Comparison of ENCODE assay signal across 28 cellular contexts in genomic region chr11:73949912-73950311, GRCh38. TPM values are rescaled to one million over a fixed set of nuclear protein-coding genes. Genes with fewer than 3 reads are reported as not detected.
DNase-seq lines count a peak whose midpoint lies in the region; ATAC-seq, FAIRE-seq and TF ChIP-seq lines count a peak whose summit lies in the region.
"Had no signal": no experiment of that assay in that cellular context is flagged by ENCODE, and none has a peak within 500 bp of the region (broad histone marks: within the 10 kb centered on the region; RNA-seq: fewer than 3 reads in every experiment).

No MANE protein-coding gene starts in this region.

- TF ChIP-seq CTCF in A549 (IDR thresholded peaks at IDR 0.05): no peak
- TF ChIP-seq CTCF in IMR-90 (conservative IDR thresholded peaks at IDR 0.05; ENCODE audit: low read depth, low read length): no peak
- no peak for TF ChIP-seq CTCF in endodermal cell (conservative IDR thresholded peaks at IDR 0.05)
- no peak for TF ChIP-seq CTCF in tibial artery (IDR thresholded peaks at IDR 0.05)

- no peak overlapping the region for H3K27ac Mint-ChIP-seq in endodermal cell
- H3K27ac Mint-ChIP-seq: CD8-positive, alpha-beta memory T cell had no signal

- peaks cover 4% of the 10 kb centered on the region; the same call in 2 of the 3 replicates for H3K4me1 ChIP-seq in A549
- H3K4me1 ChIP-seq in IMR-90 (ENCODE audit: control insufficient read depth, insufficient read depth, low read length): no peaks in the 10 kb centered on the region
- no peaks in the 10 kb centered on the region for H3K4me1 ChIP-seq in endodermal cell (ENCODE audit: control insufficient read depth, insufficient read depth, low read length)
- H3K4me1 ChIP-seq in tibial artery: no peaks in the 10 kb centered on the region
- H3K4me1 ChIP-seq: BE2C had no signal

- H3K36me3 ChIP-seq in IMR-90 (ENCODE audit: control insufficient read depth, insufficient read depth, low read length) (no peaks in the 10 kb centered on the region), endodermal cell (ENCODE audit: control insufficient read depth, insufficient read depth, low read length) (no peaks in the 10 kb centered on the region), tibial artery (no peaks in the 10 kb centered on the region)
- H3K36me3 ChIP-seq: BE2C, BLaER1 had no signal

- H3K56ac ChIP-seq in IMR-90 (ENCODE audit: extremely low read depth, insufficient read depth, low read length): no peak overlapping the region

- ATAC-seq in A549: no peak
- ATAC-seq in IMR-90 (ENCODE audit: low read depth): no peak
- ATAC-seq: GM12878 had no signal

- in situ Hi-C loops in IMR-90 (cut with MboI; ENCODE audit: low sequenced_read_pairs): no loop called here

- H2AFZ ChIP-seq in IMR-90 (replicated peaks; ENCODE audit: low read length, poor library complexity): no peak overlapping the region

- H3K27me3 Mint-ChIP-seq in endodermal cell (ENCODE audit: insufficient read depth): peaks cover 6% of the 10 kb centered on the region

- H4K5ac ChIP-seq in IMR-90 (ENCODE audit: low read depth, low read length): no peak overlapping the region

- POLR2A ChIA-PET in A549 (lab: Yijun Ruan, JAX): no interaction called here
- POLR2A ChIA-PET in IMR-90 (lab: Charles Lee; ENCODE audit: unreplicated experiment): no interaction called here

- no peaks in the 10 kb centered on the region for H3K4me1 Mint-ChIP-seq in endodermal cell
- H3K4me1 Mint-ChIP-seq: CD4-positive, alpha-beta memory T cell; CD4-positive, CD25-positive, alpha-beta regulatory T cell; CD8-positive, alpha-beta memory T cell had no signal

- TF ChIP-seq POLR2A in A549 (IDR thresholded peaks at IDR 0.05; ENCODE audit: low read length): no peak
- no peak for TF ChIP-seq POLR2A in IMR-90 (IDR thresholded peaks at IDR 0.05; ENCODE audit: low read depth, low read length)

- H3K4me3 Mint-ChIP-seq in endodermal cell: no peak overlapping the region
- H3K4me3 Mint-ChIP-seq: CD14-positive monocyte; CD4-positive, alpha-beta memory T cell; CD4-positive, CD25-positive, alpha-beta regulatory T cell; CD8-positive, alpha-beta memory T cell had no signal

- no peak overlapping the region for H2BK120ac ChIP-seq in IMR-90 (ENCODE audit: low read depth, low read length)

- dilution Hi-C loops in IMR-90 (cut with HindIII; ENCODE audit: low sequenced_read_pairs, unreplicated experiment): no loop called here

- no peak overlapping the region for H3K14ac ChIP-seq in IMR-90 (replicated peaks; ENCODE audit: low read depth, low read length)

- H3K4me2 ChIP-seq in A549 (no peak overlapping the region), IMR-90 (ENCODE audit: low read depth, low read length) (no peak overlapping the region)
- H3K4me2 ChIP-seq: BLaER1 had no signal

- H3K9ac ChIP-seq in IMR-90 (ENCODE audit: low read depth, low read length) (no peak overlapping the region), endodermal cell (ENCODE audit: extremely low read depth, low read length, poor library complexity, severe bottlenecking) (no peak overlapping the region)
- H3K9ac ChIP-seq: BLaER1 had no signal

- no peak for DNase-seq in A549 (ENCODE audit: low read depth in 1 of 2, low spot score in 1 of 2)
- DNase-seq in IMR-90: no peak
- DNase-seq in endodermal cell: peak; percentile 1
- DNase-seq in Ammon's horn (ENCODE audit: low spot score): no peak
- no peak for DNase-seq in NCI-H1417 (lab: John Stamatoyannopoulos, UW)
- no peak for DNase-seq in tibial artery
- DNase-seq: 8988T; AML-193; BE2C; C1 segment of cervical spinal cord; CD4-positive, alpha-beta memory T cell; CD4-positive, CD25-positive, alpha-beta regulatory T cell; CD8-positive, alpha-beta memory T cell; COR-L47; DMS 273 treated with DMSO at 0.1 percent for 48 hours; DMS153; DMS53; DMS79; DND-41; EL; GDM1 had no signal

- FAIRE-seq in A549 (lab: Jason Lieb, UNC): no peak
- FAIRE-seq: A204.1, GM12878, GM12892, GM18507 had no signal

- no peak overlapping the region for H4K8ac ChIP-seq in IMR-90 (ENCODE audit: low read depth in 2 of 2, low read length in 2 of 2)

- H3K18ac ChIP-seq in IMR-90 (ENCODE audit: low read depth, low read length): no peak overlapping the region

- no peak overlapping the region for H4K91ac ChIP-seq in IMR-90 (ENCODE audit: insufficient read depth, low read depth, low read length)

- no peaks in the 10 kb centered on the region for H4K20me1 ChIP-seq in IMR-90 (ENCODE audit: insufficient read depth, low read length)
- H4K20me1 ChIP-seq: BLaER1 had no signal

- no peak overlapping the region for H3K4me3 ChIP-seq in A549
- no peak overlapping the region for H3K4me3 ChIP-seq in IMR-90 (ENCODE audit: insufficient read depth, low read depth, low read length)
- H3K4me3 ChIP-seq in endodermal cell (ENCODE audit: low read length): no peak overlapping the region
- no peak overlapping the region for H3K4me3 ChIP-seq in tibial artery
- H3K4me3 ChIP-seq: BLaER1, GM12878 had no signal

- peaks cover 17% of the 10 kb centered on the region for H3K9me3 Mint-ChIP-seq in endodermal cell
- H3K9me3 Mint-ChIP-seq: CD4-positive, alpha-beta memory T cell; CD4-positive, CD25-positive, alpha-beta regulatory T cell; CD8-positive, alpha-beta memory T cell had no signal

- H3K79me1 ChIP-seq in IMR-90 (ENCODE audit: low read depth in 1 of 2, low read length in 2 of 2): no peaks in the 10 kb centered on the region

- WGBS in A549 (ENCODE audit: missing lambda C conversion rate): 89% methylated on average over 5 of the region's 5 CpGs
- WGBS in IMR-90 (ENCODE audit: extremely low coverage in 2 of 2, insufficient read length in 1 of 2), 2 experiments: no CpG with 5 or more reads among the region's 5 CpGs
- 80 to 90% methylated on average over 4 to 5 of the region's 5 CpGs for WGBS in endodermal cell (ENCODE audit: insufficient coverage in 1 of 2, insufficient read length in 1 of 2), 2 experiments

- no peak overlapping the region for H2BK5ac ChIP-seq in IMR-90 (ENCODE audit: low read depth, low read length, poor library complexity, severe bottlenecking)

- H3K4ac ChIP-seq in IMR-90 (ENCODE audit: low read depth, low read length): no peak overlapping the region

- no peak for TF ChIP-seq EP300 in A549 (IDR thresholded peaks at IDR 0.05)

- H2AK5ac ChIP-seq in IMR-90 (ENCODE audit: low read depth, low read length): no peak overlapping the region

- H3K23ac ChIP-seq in IMR-90 (ENCODE audit: low read depth, low read length): no peak overlapping the region

- BruUV-seq in IMR-90 (replicated peaks; lab: Mats Ljungman, UMichigan): no TSS peak

- H3K9me1 ChIP-seq in IMR-90 (ENCODE audit: insufficient read depth, low read length): 0 out of 2 replicates have a peak, but pooled peaks cover 4% of the 10 kb centered on the region

- no peaks in the 10 kb centered on the region for H3K9me3 ChIP-seq in A549
- H3K9me3 ChIP-seq in IMR-90 (ENCODE audit: control insufficient read depth, insufficient read depth, low read length): peaks cover 6% of the 10 kb centered on the region
- H3K9me3 ChIP-seq in endodermal cell (ENCODE audit: control insufficient read depth, low read length): peaks cover 12% of the 10 kb centered on the region
- no peaks in the 10 kb centered on the region for H3K9me3 ChIP-seq in tibial artery
- H3K9me3 ChIP-seq: BE2C, BLaER1 had no signal

- no peak overlapping the region for H2BK20ac ChIP-seq in IMR-90 (ENCODE audit: low read depth, low read length)

- H3K27me3 ChIP-seq in IMR-90 (ENCODE audit: control insufficient read depth, insufficient read depth, low read length): no peaks in the 10 kb centered on the region; the same call in 1 of the 2 replicates
- H3K27me3 ChIP-seq in endodermal cell (ENCODE audit: control insufficient read depth, insufficient read depth, low read length, poor library complexity, severe bottlenecking): no peaks in the 10 kb centered on the region
- H3K27me3 ChIP-seq in tibial artery: no peaks in the 10 kb centered on the region
- H3K27me3 ChIP-seq: BE2C, BLaER1 had no signal

- no peak overlapping the region for H3K27ac ChIP-seq in A549
- H3K27ac ChIP-seq in IMR-90 (ENCODE audit: insufficient read depth, low read length): no peak overlapping the region
- no peak overlapping the region for H3K27ac ChIP-seq in endodermal cell (ENCODE audit: low read depth, low read length)
- H3K27ac ChIP-seq in tibial artery: no peak overlapping the region
- H3K27ac ChIP-seq: BLaER1 had no signal

- H2BK15ac ChIP-seq in IMR-90 (ENCODE audit: low read depth, low read length): no peak overlapping the region

- CTCF ChIA-PET in A549 (lab: Yijun Ruan, JAX) (interaction anchor here (1.6 to 2.3 kb wide), 2 partner anchors 14 to 18 kb away, joined by 4 to 9 read pairs; no protein-coding TSS in a partner anchor), IMR-90 (lab: Yijun Ruan, JAX) (no interaction called here)

- intact Hi-C loops in IMR-90 (cut with micrococcal nuclease) (no loop called here), tibial artery (cut with DNase I; ENCODE audit: low total_unique reads) (no loop called here)

- TF ChIP-seq RAD21 in A549 (conservative IDR thresholded peaks at IDR 0.05 in 1 of 2, IDR thresholded peaks at IDR 0.05 in 1 of 2) (no peak), IMR-90 (IDR thresholded peaks at IDR 0.05; ENCODE audit: low read length) (no peak)

- H3K36me3 Mint-ChIP-seq in endodermal cell (ENCODE audit: low read depth): peaks cover 2% of the 10 kb centered on the region
- H3K36me3 Mint-ChIP-seq: CD14-positive monocyte; CD4-positive, alpha-beta memory T cell; CD4-positive, CD25-positive, alpha-beta regulatory T cell had no signal

- no peak overlapping the region for H2AK9ac ChIP-seq in IMR-90 (replicated peaks; ENCODE audit: low read depth, low read length, poor library complexity)

RNA-seq across cellular contexts. Expression of gene DNAJB13, which starts 0.9 kb away (rescaled TPM):
- polyA plus RNA-seq in A549 (2011; rRNA removed): 0.87 and 0.90 TPM in 2 replicates
- polyA plus RNA-seq in A549 (2012; cell fraction: cytosol; rRNA removed): 0.66 and 1.2 TPM in 2 replicates
- polyA plus RNA-seq in A549 (2012; cell fraction: nucleus; rRNA removed): 0.47 and 0.70 TPM in 2 replicates
- polyA plus RNA-seq in A549 (2017; fragmentation: RNase III; extraction: RNeasy Plus Mini Kit Qiagen cat#74134 plus additional on column Dnase treatment): 0.47 to 0.95 TPM (median 0.75 TPM) in 3 replicates
- polyA minus RNA-seq in A549 (2011; rRNA and poly(A)+ RNA removed): 1.4 and 1.5 TPM in 2 replicates
- total RNA-seq in IMR-90 (2012; rRNA removed): 0.18 and 0.28 TPM in 2 replicates
- 0.10 and 0.48 TPM in 2 replicates for polyA plus RNA-seq in IMR-90 (2012; rRNA removed)
- 0.14 TPM in 1 of 2 replicates, not detected in the other for polyA plus RNA-seq in IMR-90 (2012; cell fraction: cytosol; rRNA removed)
- 0.15 and 0.33 TPM in 2 replicates for polyA plus RNA-seq in IMR-90 (2012; cell fraction: nucleus; rRNA removed; ENCODE audit: low replicate concordance)
- total RNA-seq in endodermal cell: 1 to 10 TPM in 1 of 2 donors, under 1 TPM in 1; 0.44 to 1.2 TPM
- 0.43 TPM for polyA plus RNA-seq in endodermal cell (2013, experiment 1 of 2)
- 0.58 TPM for polyA plus RNA-seq in endodermal cell (2013, experiment 2 of 2)
- total RNA-seq: CD4-positive, CD25-positive, alpha-beta regulatory T cell; Daoy; GM12878 had no signal
- polyA plus RNA-seq: CD14-positive monocyte; CD8-positive, alpha-beta memory T cell had no signal

RNA-seq across cellular contexts. Expression of gene UCP2, which starts 32.7 kb away (rescaled TPM):
- polyA plus RNA-seq in A549 (2011; rRNA removed) (51.6 and 54.7 TPM in 2 replicates), A549 (2017; fragmentation: RNase III; extraction: RNeasy Plus Mini Kit Qiagen cat#74134 plus additional on column Dnase treatment) (126 to 138 TPM (median 131 TPM) in 3 replicates), IMR-90 (2012; rRNA removed) (11.9 and 12.0 TPM in 2 replicates)
- polyA plus RNA-seq in A549 (2012; cell fraction: cytosol; rRNA removed): 96.9 and 124 TPM in 2 replicates
- 64.2 and 65.0 TPM in 2 replicates for polyA plus RNA-seq in A549 (2012; cell fraction: nucleus; rRNA removed)
- 152 and 192 TPM in 2 replicates for polyA minus RNA-seq in A549 (2011; rRNA and poly(A)+ RNA removed)
- total RNA-seq in IMR-90 (2012; rRNA removed) (2.0 and 2.2 TPM in 2 replicates), endodermal cell (100 to 1,000 TPM; 140 to 202 TPM)
- 11.1 and 16.7 TPM in 2 replicates for polyA plus RNA-seq in IMR-90 (2012; cell fraction: cytosol; rRNA removed)
- 5.0 and 5.4 TPM in 2 replicates for polyA plus RNA-seq in IMR-90 (2012; cell fraction: nucleus; rRNA removed; ENCODE audit: low replicate concordance)
- polyA plus RNA-seq in endodermal cell (2013, experiment 1 of 2): 109 TPM
- polyA plus RNA-seq in endodermal cell (2013, experiment 2 of 2): 103 TPM

RNA-seq across cellular contexts. Expression of gene UCP3, which starts 59.0 kb away (rescaled TPM):
- polyA plus RNA-seq in A549 (2011; rRNA removed): 1.3 and 1.6 TPM in 2 replicates
- 1.6 and 2.0 TPM in 2 replicates for polyA plus RNA-seq in A549 (2012; cell fraction: cytosol; rRNA removed)
- 22.1 and 27.2 TPM in 2 replicates for polyA plus RNA-seq in A549 (2012; cell fraction: nucleus; rRNA removed)
- polyA plus RNA-seq in A549 (2017; fragmentation: RNase III; extraction: RNeasy Plus Mini Kit Qiagen cat#74134 plus additional on column Dnase treatment): 1.5 to 1.8 TPM (median 1.7 TPM) in 3 replicates
- 1.9 and 2.8 TPM in 2 replicates for polyA minus RNA-seq in A549 (2011; rRNA and poly(A)+ RNA removed)
- under 0.01 TPM in 2 replicates for total RNA-seq in IMR-90 (2012; rRNA removed)
- 0.80 TPM in 2 replicates for polyA plus RNA-seq in IMR-90 (2012; rRNA removed)
- 0.05 and 0.24 TPM in 2 replicates for polyA plus RNA-seq in IMR-90 (2012; cell fraction: cytosol; rRNA removed)
- polyA plus RNA-seq in IMR-90 (2012; cell fraction: nucleus; rRNA removed; ENCODE audit: low replicate concordance): 5.7 and 10.3 TPM in 2 replicates
- total RNA-seq in endodermal cell: 1 to 10 TPM; 1.9 to 3.5 TPM
- 0.61 TPM for polyA plus RNA-seq in endodermal cell (2013, experiment 1 of 2)
- polyA plus RNA-seq in endodermal cell (2013, experiment 2 of 2): 1.1 TPM
- polyA plus RNA-seq: CD14-positive monocyte had no signal

Comparison
In these comparisons a context has a peak if more than half of its experiments do, and no peak if none do; other contexts are left out.
1. RNA of gene UCP2, which starts 32.7 kb away (total RNA-seq): 140 to 202 TPM in endodermal cell; 2.0 to 2.2 TPM in IMR-90; every median in the first group is over 10 times any median in the second.